ENCODE assay signal across 8 cellular contexts in the genomic region with DNA sequence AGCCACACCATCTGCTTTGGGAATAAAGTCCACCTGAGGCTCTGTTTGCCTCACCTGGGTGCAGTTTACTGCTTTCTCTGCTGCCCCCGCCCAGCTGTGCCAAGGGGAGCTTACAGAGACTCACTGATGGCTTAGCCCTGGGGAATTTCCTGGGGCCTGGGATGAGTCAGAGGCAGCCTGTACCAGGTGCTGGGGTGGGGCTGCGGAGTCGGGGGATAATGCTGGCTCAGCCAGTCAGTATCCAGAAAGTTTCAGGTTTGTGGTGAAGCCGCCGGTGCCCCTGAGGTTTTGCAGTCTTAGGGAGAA. TPM values are rescaled to one million over a fixed set of nuclear protein-coding genes. Genes with fewer than 3 reads are reported as not detected.
DNase-seq lines count a peak whose midpoint lies in the region; TF ChIP-seq lines count a peak whose summit lies in the region.

No MANE protein-coding gene starts in this region.

- in situ Hi-C loops in GM23248 (cut with MboI), result no loop called here

- H4K20me1 ChIP-seq in GM23248 (ENCODE audit: insufficient read depth), result no peaks in the 10 kb centered on the region

- no peaks in the 10 kb centered on the region for H3K79me2 ChIP-seq in GM23248 (ENCODE audit: insufficient read depth)

- no peaks in the 10 kb centered on the region for H3K9me2 ChIP-seq in GM23248 (ENCODE audit: insufficient read depth)

- TF ChIP-seq EP300 in suprapubic skin (IDR thresholded peaks at IDR 0.05), result no peak

- intact Hi-C loops in uterus (cut with DNase I; ENCODE audit: low total_unique reads), result no loop called here

- TF ChIP-seq POLR2A in uterus (IDR thresholded peaks at IDR 0.05) (no peak), suprapubic skin (IDR thresholded peaks at IDR 0.05) (no peak)

- H3F3A ChIP-seq in GM23248 (ENCODE audit: insufficient read depth), result no peaks in the 10 kb centered on the region; the same call in 1 of the 2 replicates

- H3K4me1 ChIP-seq in GM23248 (ENCODE audit: insufficient read depth) (peaks cover 9% of the 10 kb centered on the region), uterus (peaks cover 0 to 29% of the 10 kb centered on the region in 2 donors), suprapubic skin (peaks cover 57% of the 10 kb centered on the region)

- H3K4me2 ChIP-seq in GM23248 (ENCODE audit: unreplicated experiment), result no peak overlapping the region

- H3K27me3 ChIP-seq in GM23248 (replicated peaks; ENCODE audit: insufficient read depth) (no peaks in the 10 kb centered on the region), uterus (no peaks in the 10 kb centered on the region), suprapubic skin (no peaks in the 10 kb centered on the region)

- 68 to 80% methylated on average over 4 to 5 of the region's 5 CpGs for WGBS in GM23248 (ENCODE audit: low coverage in 1 of 2, low lambda C conversion rate in 2 of 2, missing lambda C conversion rate in 2 of 2), 2 experiments
- WGBS in suprapubic skin, result 56% methylated on average over 5 of the region's 5 CpGs

- H3K9ac ChIP-seq in GM23248, result no peak overlapping the region

- H3K4me3 ChIP-seq in GM23248, result no peak overlapping the region
- no peak overlapping the region for H3K4me3 ChIP-seq in uterus
- H3K4me3 ChIP-seq in coronary artery, result no peak overlapping the region
- no peak overlapping the region for H3K4me3 ChIP-seq in suprapubic skin

- H3K9me3 ChIP-seq in GM23248 (ENCODE audit: low read depth), result no peaks in the 10 kb centered on the region
- H3K9me3 ChIP-seq in uterus, result no peaks in the 10 kb centered on the region
- no peaks in the 10 kb centered on the region for H3K9me3 ChIP-seq in suprapubic skin

- H3K27ac ChIP-seq in GM23248 (no peak overlapping the region), uterus (peak overlapping the region; percentile 50 to 60), coronary artery (peak overlapping the region in 1 of 2 donors; percentile 96), suprapubic skin (no peak overlapping the region)

- no peak overlapping the region for H2AFZ ChIP-seq in GM23248

- no peak for TF ChIP-seq CTCF in uterus (IDR thresholded peaks at IDR 0.05)
- no peak for TF ChIP-seq CTCF in coronary artery (IDR thresholded peaks at IDR 0.05)
- TF ChIP-seq CTCF in suprapubic skin (IDR thresholded peaks at IDR 0.05), result no peak

- DNase-seq in 8988T, result peak; percentile 92
- peak; percentile 38 for DNase-seq in GM23248
- peak in 3 of 5 donors; percentile 37 to 49 (median 49) for DNase-seq in T-helper 1 cell
- peak; percentile 83 for DNase-seq in iris pigment epithelial cell (ENCODE audit: low read depth)
- DNase-seq in uterus, result peak in 1 of 2 donors; percentile 59
- no peak for DNase-seq in coronary artery (ENCODE audit: low spot score)
- no peak for DNase-seq in NOMO-1 treated with DMSO at 0.1 percent for 48 hours (lab: John Stamatoyannopoulos, UW; ENCODE audit: unreplicated experiment)
- no peak for DNase-seq in suprapubic skin (ENCODE audit: low spot score in 2 of 2)

- H3K36me3 ChIP-seq in GM23248 (ENCODE audit: low read depth) (no peaks in the 10 kb centered on the region), uterus (no peaks in the 10 kb centered on the region), suprapubic skin (peaks cover 42% of the 10 kb centered on the region)

RNA-seq across cellular contexts. Expression of a gene that starts 22.3 kb away (rescaled TPM):
- 4.6 and 6.9 TPM in 2 replicates for total RNA-seq in GM23248 (2014; rRNA removed; shearing (Covaris generic))
- 2.1 and 2.4 TPM in 2 replicates for polyA plus RNA-seq in GM23248 (2016; fragmentation: Nextera tagmentation; extraction: Ambion mirVana)
- 100 to 1,000 TPM in 1 of 4 donors, 10 to 100 TPM in 3; 40.5 to 178 (median 59.7) TPM for total RNA-seq in uterus
- 100 to 1,000 TPM in 1 of 4 donors, 10 to 100 TPM in 3; 60.4 to 140 (median 96.5) TPM for total RNA-seq in suprapubic skin

Comparison
In these comparisons a context has a peak if more than half of its experiments do, and no peak if none do; other contexts are left out.
1. DNase-seq: peak in 8988T (single experiment), GM23248 (single experiment), T-helper 1 cell (3 of 5) and iris pigment epithelial cell (single experiment); none in coronary artery (single experiment), NOMO-1 treated with DMSO at 0.1 percent for 48 hours (single experiment) and suprapubic skin (0 of 2).
2. H3K27ac ChIP-seq: peak in uterus (2 of 2); none in GM23248 (single experiment) and suprapubic skin (single experiment).